8 cellular contexts compared by ENCODE assay signal in the genomic region with DNA sequence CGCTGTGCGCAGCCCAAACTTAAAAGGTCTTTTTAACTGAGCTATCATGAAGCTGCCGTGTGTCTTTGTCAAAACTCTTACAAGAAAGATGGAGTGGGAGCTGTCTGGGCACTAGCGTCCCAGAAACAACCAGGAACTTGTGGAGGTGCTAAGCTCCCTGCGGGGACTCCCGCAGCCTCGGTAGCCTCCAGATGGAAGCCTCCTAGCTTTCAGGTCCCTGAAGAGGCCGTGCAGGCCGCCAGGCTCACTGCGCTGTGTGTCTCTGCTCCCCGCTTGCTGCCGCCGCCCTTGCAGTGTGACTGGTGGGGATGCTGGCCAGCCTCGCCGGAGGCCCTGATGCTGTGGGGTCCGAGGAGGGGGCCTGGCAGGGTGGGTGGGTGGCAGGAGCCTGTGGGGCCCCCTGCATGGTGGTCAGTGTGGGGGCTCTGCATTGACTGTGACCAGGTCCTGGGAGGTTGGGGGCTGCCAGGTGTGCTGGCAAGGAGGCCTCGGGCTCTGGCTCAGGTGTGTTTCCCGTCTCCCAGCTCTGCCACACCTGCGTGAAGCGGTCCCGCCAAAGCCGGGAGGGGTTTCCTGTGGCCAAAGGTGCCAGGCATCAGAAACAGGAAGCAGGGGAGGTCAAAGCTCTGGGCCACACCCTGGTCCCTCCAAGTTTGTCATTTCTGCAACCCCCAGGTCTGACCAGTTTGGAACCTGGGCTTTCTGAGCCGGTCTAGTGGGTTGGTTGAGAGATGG. TPM values are rescaled to one million over a fixed set of nuclear protein-coding genes. Genes with fewer than 3 reads are reported as not detected.
DNase-seq lines count a peak whose midpoint lies in the region; ATAC-seq, FAIRE-seq and TF ChIP-seq lines count a peak whose summit lies in the region.

No MANE protein-coding gene starts in this region.

- TF ChIP-seq CTCF in pancreas (IDR thresholded peaks at IDR 0.05): no peak

- no peaks in the 10 kb centered on the region for H4K20me1 ChIP-seq in GM23248 (ENCODE audit: insufficient read depth)

- peak overlapping the region; percentile 72 for H3K9ac ChIP-seq in GM23248

- no peaks in the 10 kb centered on the region for H3F3A ChIP-seq in GM23248 (ENCODE audit: insufficient read depth)

- FAIRE-seq in pancreas (lab: Jason Lieb, UNC): no peak

- WGBS in GM23248 (ENCODE audit: low coverage in 1 of 2, low lambda C conversion rate in 2 of 2, missing lambda C conversion rate in 2 of 2), 2 experiments: 28 to 29% methylated on average over 21 to 22 of the region's 23 CpGs
- WGBS in pancreas, 2 donors: 22 to 27% methylated on average over 21 to 23 of the region's 23 CpGs

- no peaks in the 10 kb centered on the region for H3K9me3 Mint-ChIP-seq in T-helper 1 cell treated with Interleukin-12 subunit alpha and Interleukin-12 subunit beta and Interleukin-4 antibody, amounts not matched to agents 30 μg/mL and 1 μg/mL, for 36 hours

- peak overlapping the region; percentile 95 for H3K4me2 ChIP-seq in GM23248 (ENCODE audit: unreplicated experiment)

- H3K4me3 Mint-ChIP-seq in T-helper 1 cell treated with Interleukin-12 subunit alpha and Interleukin-12 subunit beta and Interleukin-4 antibody, amounts not matched to agents 30 μg/mL and 1 μg/mL, for 36 hours: peak overlapping the region; percentile 95

- peak overlapping the region; percentile 15 for H2AFZ ChIP-seq in GM23248

- peaks cover 11% of the 10 kb centered on the region for H3K36me3 Mint-ChIP-seq in T-helper 1 cell treated with Interleukin-12 subunit alpha and Interleukin-12 subunit beta and Interleukin-4 antibody, amounts not matched to agents 30 μg/mL and 1 μg/mL, for 36 hours (ENCODE audit: low read depth)

- peaks cover 26% of the 10 kb centered on the region for H3K4me1 Mint-ChIP-seq in T-helper 1 cell treated with Interleukin-12 subunit alpha and Interleukin-12 subunit beta and Interleukin-4 antibody, amounts not matched to agents 30 μg/mL and 1 μg/mL, for 36 hours (ENCODE audit: low read depth)

- H3K27ac ChIP-seq in GM23248 (0 out of 2 replicates have a peak overlapping the region, but pooled peaks have one; percentile 3), pancreas (peak overlapping the region; percentile 37 to 71 (median 57))

- H3K4me3 ChIP-seq in GM23248 (peak overlapping the region; percentile 74), pancreas (peak overlapping the region; percentile 60 to 83 (median 72))

- H3K27ac Mint-ChIP-seq in T-helper 1 cell treated with Interleukin-12 subunit alpha and Interleukin-12 subunit beta and Interleukin-4 antibody, amounts not matched to agents 30 μg/mL and 1 μg/mL, for 36 hours: peak overlapping the region; percentile 94

- H3K79me2 ChIP-seq in GM23248 (ENCODE audit: insufficient read depth): peaks cover 59% of the 10 kb centered on the region

- H3K9me2 ChIP-seq in GM23248 (ENCODE audit: insufficient read depth): no peaks in the 10 kb centered on the region

- H3K27me3 ChIP-seq in GM23248 (replicated peaks; ENCODE audit: insufficient read depth) (no peaks in the 10 kb centered on the region), pancreas (no peaks in the 10 kb centered on the region)

- H3K4me1 ChIP-seq in GM23248 (ENCODE audit: insufficient read depth) (0 out of 2 replicates have a peak, but pooled peaks cover 5% of the 10 kb centered on the region), pancreas (peaks cover 35 to 43% (median 39%) of the 10 kb centered on the region in 3 donors)

- H3K27me3 Mint-ChIP-seq in T-helper 1 cell treated with Interleukin-12 subunit alpha and Interleukin-12 subunit beta and Interleukin-4 antibody, amounts not matched to agents 30 μg/mL and 1 μg/mL, for 36 hours (ENCODE audit: low read depth): no peaks in the 10 kb centered on the region

- intact Hi-C loops in pancreas (cut with DNase I): no loop called here

- DNase-seq in GM23248 (peak; percentile 70), fibroblast of peridontal ligament (ENCODE audit: extremely low read depth) (peak; percentile 29), pancreas (peak; percentile 34 to 84 (median 53)), NCI-H2196 treated with DMSO at 0.1 percent for 48 hours (lab: John Stamatoyannopoulos, UW; ENCODE audit: unreplicated experiment) (no peak)

- H3K36me3 ChIP-seq in GM23248 (ENCODE audit: low read depth) (no peaks in the 10 kb centered on the region), pancreas (no peaks in the 10 kb centered on the region)

- H3K9me3 ChIP-seq in GM23248 (ENCODE audit: low read depth) (no peaks in the 10 kb centered on the region), pancreas (no peaks in the 10 kb centered on the region)

- in situ Hi-C loops in GM23248 (cut with MboI): no loop called here

- no peak for ATAC-seq in pancreas
- no peak for ATAC-seq in GM21723 (IDR thresholded peaks at IDR 0.05; ENCODE audit: unreplicated experiment)
- no peak for ATAC-seq in GM18520 (IDR thresholded peaks at IDR 0.05; ENCODE audit: unreplicated experiment)
- ATAC-seq in GM21447 (IDR thresholded peaks at IDR 0.05; ENCODE audit: unreplicated experiment): no peak

RNA-seq across cellular contexts. Expression of a gene that starts 1.2 kb away (rescaled TPM):
- 19.5 and 33.5 TPM in 2 replicates for total RNA-seq in GM23248 (2014; rRNA removed; shearing (Covaris generic))
- polyA plus RNA-seq in GM23248 (2016; fragmentation: Nextera tagmentation; extraction: Ambion mirVana) (20.7 and 22.6 TPM in 2 replicates), pancreas (100 to 1,000 TPM; 104 to 107 TPM)
- 10 to 100 TPM; 25.9 to 64.1 (median 48.6) TPM for total RNA-seq in pancreas

RNA-seq across cellular contexts. Expression of a gene that starts 13.9 kb away (rescaled TPM):
- total RNA-seq in GM23248 (2014; rRNA removed; shearing (Covaris generic)): 24.3 and 29.1 TPM in 2 replicates
- polyA plus RNA-seq in GM23248 (2016; fragmentation: Nextera tagmentation; extraction: Ambion mirVana) (5.0 and 9.6 TPM in 2 replicates), pancreas (10 to 100 TPM; 78.2 to 79.8 TPM)
- 10 to 100 TPM; 11.6 to 17.8 (median 13.0) TPM for total RNA-seq in pancreas

RNA-seq across cellular contexts. Expression of a gene that starts 16.4 kb away (rescaled TPM):
- total RNA-seq in GM23248 (2014; rRNA removed; shearing (Covaris generic)): under 0.01 TPM in 1 of 2 replicates, not detected in the other
- polyA plus RNA-seq in GM23248 (2016; fragmentation: Nextera tagmentation; extraction: Ambion mirVana): 0.18 and 0.20 TPM in 2 replicates
- 1 to 10 TPM in 1 of 6 donors, under 1 TPM in 5; 0.31 to 1.2 (median 0.60) TPM for total RNA-seq in pancreas
- 1 to 10 TPM in 1 of 2 donors, under 1 TPM in 1; 0.68 to 3.5 TPM for polyA plus RNA-seq in pancreas

RNA-seq across cellular contexts. Expression of a gene that starts 57.9 kb away (rescaled TPM):
- 32.0 and 33.8 TPM in 2 replicates for total RNA-seq in GM23248 (2014; rRNA removed; shearing (Covaris generic))
- polyA plus RNA-seq in GM23248 (2016; fragmentation: Nextera tagmentation; extraction: Ambion mirVana) (13.2 and 16.6 TPM in 2 replicates), pancreas (100 to 1,000 TPM; 109 to 139 TPM)
- 10 to 100 TPM; 19.2 to 36.7 (median 26.8) TPM for total RNA-seq in pancreas
